20 cellular contexts compared by ENCODE assay signal in genomic region chr11:69603163-69603836, GRCh38.
"Had no signal": no experiment of that assay in that cellular context is flagged by ENCODE, and none has a peak within 500 bp of the region (broad histone marks: within the 10 kb centered on the region; RNA-seq: fewer than 3 reads in every experiment).

No MANE protein-coding gene starts in this region.

- H3K36me3 ChIP-seq: colonic mucosa, esophagus muscularis mucosa, lower lobe of right lung, neutrophil, transverse colon had no signal

- H3K9me3 Mint-ChIP-seq: activated CD4-positive, alpha-beta T cell treated with anti-CD3 and anti-CD28 coated beads, Interleukin-2, amount 10 ng/mL, durations not matched to agents 24 days and 14 days; T-helper 2 cell treated with Interferon-gamma antibody and Interleukin-4, amounts not matched to agents 5 μg/mL and 100 μg/mL, for 36 hours had no signal

- DNase-seq: activated CD4-positive, alpha-beta T cell treated with anti-CD3 and anti-CD28 coated beads, Interleukin-2, amount 10 ng/mL, durations not matched to agents 24 days and 14 days; activated CD4-positive, CD25-positive, alpha-beta regulatory T cell; activated CD8-positive, alpha-beta memory T cell treated with anti-CD3 and anti-CD28 coated beads, Interleukin-2, amount 50 U/mL, for 48 hours; activated gamma-delta T cell treated with Interleukin-2 at 50 U/mL for 16 hours; activated naive CD8-positive, alpha-beta T cell treated with anti-CD3 and anti-CD28 coated beads for 36 hours; amygdala; central memory CD4-positive, alpha-beta T cell; colonic mucosa; hypothalamus; immature natural killer cell; left cardiac atrium; lower lobe of right lung; midbrain; stimulated activated CD4-positive, alpha-beta T cell treated with anti-CD3 and anti-CD28 coated beads, Interleukin-2, amount 100 ng/mL, for 48 hours; stimulated activated naive CD4-positive, alpha-beta T cell; transverse colon had no signal

- H3K27ac Mint-ChIP-seq: activated CD4-positive, alpha-beta T cell treated with anti-CD3 and anti-CD28 coated beads, Interleukin-2, amount 10 ng/mL, durations not matched to agents 24 days and 14 days; activated naive CD8-positive, alpha-beta T cell treated with anti-CD3 and anti-CD28 coated beads for 36 hours; immature natural killer cell; T-helper 2 cell treated with Interferon-gamma antibody and Interleukin-4, amounts not matched to agents 5 μg/mL and 100 μg/mL, for 36 hours had no signal

- H3K4me3 ChIP-seq: colonic mucosa, esophagus muscularis mucosa, lower lobe of right lung, transverse colon had no signal

- H3K27me3 ChIP-seq: colonic mucosa had no signal

- H3K27ac ChIP-seq: colonic mucosa, esophagus muscularis mucosa, lower lobe of right lung, neutrophil, transverse colon had no signal

- H3K4me1 ChIP-seq: colonic mucosa, esophagus muscularis mucosa, lower lobe of right lung, transverse colon had no signal

- H3K4me1 Mint-ChIP-seq: activated CD4-positive, alpha-beta T cell treated with anti-CD3 and anti-CD28 coated beads, Interleukin-2, amount 10 ng/mL, durations not matched to agents 24 days and 14 days; activated naive CD8-positive, alpha-beta T cell treated with anti-CD3 and anti-CD28 coated beads for 36 hours; immature natural killer cell had no signal

- H3K9me3 ChIP-seq: colonic mucosa, lower lobe of right lung, neutrophil, transverse colon had no signal

- H3K4me3 Mint-ChIP-seq: activated CD4-positive, alpha-beta T cell treated with anti-CD3 and anti-CD28 coated beads, Interleukin-2, amount 10 ng/mL, durations not matched to agents 24 days and 14 days; activated naive CD8-positive, alpha-beta T cell treated with anti-CD3 and anti-CD28 coated beads for 36 hours; immature natural killer cell; T-helper 2 cell treated with Interferon-gamma antibody and Interleukin-4, amounts not matched to agents 5 μg/mL and 100 μg/mL, for 36 hours had no signal

- H3K36me3 Mint-ChIP-seq: activated naive CD8-positive, alpha-beta T cell treated with anti-CD3 and anti-CD28 coated beads for 36 hours; brain; immature natural killer cell had no signal

- ATAC-seq: left cardiac atrium, lower lobe of right lung had no signal
